In the genomic region with DNA sequence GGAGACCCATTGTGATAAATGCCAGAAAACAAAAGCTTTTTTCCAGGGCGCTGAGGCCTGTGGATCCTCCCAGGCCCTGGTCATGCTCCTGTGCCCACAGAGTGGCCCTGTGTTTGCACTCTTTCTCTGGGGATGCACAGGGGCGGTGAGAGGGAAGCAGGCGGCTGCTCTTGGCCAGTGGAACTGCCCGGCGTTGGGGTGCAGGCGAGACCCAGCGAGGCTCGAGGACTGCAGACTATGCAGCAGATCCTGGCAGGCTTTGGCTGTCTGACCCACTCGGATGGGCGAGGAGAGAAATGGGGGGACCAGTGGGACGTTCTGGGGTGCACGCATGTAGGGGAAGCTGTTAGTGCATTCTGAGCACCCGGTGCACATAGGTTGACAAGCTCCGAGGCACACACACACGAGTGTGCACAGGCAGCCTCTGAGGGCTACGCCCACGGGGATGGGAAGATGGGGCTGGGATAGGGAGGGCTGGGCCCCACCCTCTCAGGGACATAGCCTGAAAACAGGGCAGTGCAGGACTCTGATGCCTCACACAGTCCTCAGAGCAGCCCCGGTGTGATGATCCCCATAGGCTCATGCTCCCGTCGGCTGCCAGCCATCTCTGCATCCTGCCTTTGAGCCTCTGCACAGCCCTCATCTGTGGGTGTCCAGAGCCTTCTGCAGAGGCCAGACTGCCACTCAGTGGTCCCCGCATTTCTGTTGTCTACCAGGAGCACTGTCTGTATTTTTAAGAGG, we compare ENCODE assay signal across 23 cellular contexts.
"Had no signal": no experiment of that assay in that cellular context is flagged by ENCODE, and none has a peak within 500 bp of the region (broad histone marks: within the 10 kb centered on the region; RNA-seq: fewer than 3 reads in every experiment).

No MANE protein-coding gene starts in this region.

- H3K36me3 ChIP-seq: adrenal gland, brain microvascular endothelial cell, left lung, spleen, thyroid gland, upper lobe of right lung had no signal

- H3K27ac ChIP-seq: adrenal gland, ascending aorta, brain microvascular endothelial cell, left lung, spleen, thyroid gland, upper lobe of right lung had no signal

- H3K4me3 Mint-ChIP-seq: activated CD8-positive, alpha-beta T cell treated with anti-CD3 and anti-CD28 coated beads, Interleukin-2, amount 10 ng/mL, durations not matched to agents 7 days and 5 days; activated naive CD4-positive, alpha-beta T cell treated with anti-CD3 and anti-CD28 coated beads, Interleukin-2, amount 50 U/mL, for 24 hours; activated T-helper 1 cell treated with anti-CD3 and anti-CD28 coated beads, Interleukin-12 subunit alpha, Interleukin-12 subunit beta, Interleukin-2, Interleukin-4 antibody, amounts not matched to agents 30 ng/mL and 10 ng/mL and 1 ng/mL, durations not matched to agents 14 hours and 24 hours and 36 hours; dendritic cell treated with granulocyte-macrophage colony-stimulating factor and Interleukin-4, amounts not matched to agents 40 ng/mL and 50 ng/mL, for 4 days; naive thymus-derived CD4-positive, alpha-beta T cell; neural crest cell had no signal

- FAIRE-seq: endometrium, keratinocyte had no signal

- H3K27ac Mint-ChIP-seq: activated CD8-positive, alpha-beta T cell treated with anti-CD3 and anti-CD28 coated beads, Interleukin-2, amount 10 ng/mL, durations not matched to agents 7 days and 5 days; activated naive CD4-positive, alpha-beta T cell treated with anti-CD3 and anti-CD28 coated beads, Interleukin-2, amount 50 U/mL, for 24 hours; activated T-helper 1 cell treated with anti-CD3 and anti-CD28 coated beads, Interleukin-12 subunit alpha, Interleukin-12 subunit beta, Interleukin-2, Interleukin-4 antibody, amounts not matched to agents 30 ng/mL and 10 ng/mL and 1 ng/mL, durations not matched to agents 14 hours and 24 hours and 36 hours; dendritic cell treated with granulocyte-macrophage colony-stimulating factor and Interleukin-4, amounts not matched to agents 40 ng/mL and 50 ng/mL, for 4 days; naive thymus-derived CD4-positive, alpha-beta T cell had no signal

- H3K4me3 ChIP-seq: adrenal gland, ascending aorta, left lung, spleen, thyroid gland, upper lobe of right lung had no signal

- H3K4me1 ChIP-seq: adrenal gland, ascending aorta, left lung, spleen, thyroid gland, upper lobe of right lung had no signal

- DNase-seq: activated CD4-positive, alpha-beta T cell treated with anti-CD3 and anti-CD28 coated beads for 1 hour; activated CD4-positive, alpha-beta T cell treated with anti-CD3 and anti-CD28 coated beads, Interleukin-2, amount 50 U/mL, for 1 hour; activated CD8-positive, alpha-beta T cell treated with anti-CD3 and anti-CD28 coated beads, Interleukin-2, amount 10 ng/mL, durations not matched to agents 7 days and 5 days; activated gamma-delta T cell; adrenal gland; brain microvascular endothelial cell; caudate nucleus; effector CD4-positive, alpha-beta T cell; naive thymus-derived CD4-positive, alpha-beta T cell; spleen; stimulated activated CD4-positive, alpha-beta T cell treated with anti-CD3 and anti-CD28 coated beads, Interleukin-4, amount 100 ng/mL, for 1 hour; stimulated activated naive CD8-positive, alpha-beta T cell treated with anti-CD3 and anti-CD28 coated beads, Interleukin-15, Interleukin-2, amounts not matched to agents 100 U/mL and 50 U/mL, for 24 hours; T-helper 9 cell; thyroid gland; upper lobe of right lung had no signal

- H3K27me3 ChIP-seq: adrenal gland, ascending aorta, brain microvascular endothelial cell, left lung, thyroid gland, upper lobe of right lung had no signal

- H3K9me3 ChIP-seq: adrenal gland, ascending aorta, thyroid gland, upper lobe of right lung had no signal

- H3K4me1 Mint-ChIP-seq: activated naive CD4-positive, alpha-beta T cell treated with anti-CD3 and anti-CD28 coated beads, Interleukin-2, amount 50 U/mL, for 24 hours; naive thymus-derived CD4-positive, alpha-beta T cell had no signal

- ATAC-seq: activated CD8-positive, alpha-beta T cell treated with anti-CD3 and anti-CD28 coated beads, Interleukin-2, amount 10 ng/mL, durations not matched to agents 7 days and 5 days; left lung; naive thymus-derived CD4-positive, alpha-beta T cell; stimulated activated naive CD8-positive, alpha-beta T cell treated with anti-CD3 and anti-CD28 coated beads, Interleukin-15, Interleukin-2, amounts not matched to agents 100 U/mL and 50 U/mL, for 24 hours; upper lobe of right lung had no signal

- H3K36me3 Mint-ChIP-seq: activated naive CD4-positive, alpha-beta T cell treated with anti-CD3 and anti-CD28 coated beads, Interleukin-2, amount 50 U/mL, for 24 hours; naive thymus-derived CD4-positive, alpha-beta T cell had no signal

- H3K27me3 Mint-ChIP-seq: dendritic cell treated with granulocyte-macrophage colony-stimulating factor and Interleukin-4, amounts not matched to agents 40 ng/mL and 50 ng/mL, for 4 days had no signal

- H3K9me3 Mint-ChIP-seq: activated naive CD4-positive, alpha-beta T cell treated with anti-CD3 and anti-CD28 coated beads, Interleukin-2, amount 50 U/mL, for 24 hours; activated T-helper 1 cell treated with anti-CD3 and anti-CD28 coated beads, Interleukin-12 subunit alpha, Interleukin-12 subunit beta, Interleukin-2, Interleukin-4 antibody, amounts not matched to agents 30 ng/mL and 10 ng/mL and 1 ng/mL, durations not matched to agents 14 hours and 24 hours and 36 hours; neural crest cell had no signal
